Comparison of ENCODE assay signal across 26 cellular contexts in the genomic region with DNA sequence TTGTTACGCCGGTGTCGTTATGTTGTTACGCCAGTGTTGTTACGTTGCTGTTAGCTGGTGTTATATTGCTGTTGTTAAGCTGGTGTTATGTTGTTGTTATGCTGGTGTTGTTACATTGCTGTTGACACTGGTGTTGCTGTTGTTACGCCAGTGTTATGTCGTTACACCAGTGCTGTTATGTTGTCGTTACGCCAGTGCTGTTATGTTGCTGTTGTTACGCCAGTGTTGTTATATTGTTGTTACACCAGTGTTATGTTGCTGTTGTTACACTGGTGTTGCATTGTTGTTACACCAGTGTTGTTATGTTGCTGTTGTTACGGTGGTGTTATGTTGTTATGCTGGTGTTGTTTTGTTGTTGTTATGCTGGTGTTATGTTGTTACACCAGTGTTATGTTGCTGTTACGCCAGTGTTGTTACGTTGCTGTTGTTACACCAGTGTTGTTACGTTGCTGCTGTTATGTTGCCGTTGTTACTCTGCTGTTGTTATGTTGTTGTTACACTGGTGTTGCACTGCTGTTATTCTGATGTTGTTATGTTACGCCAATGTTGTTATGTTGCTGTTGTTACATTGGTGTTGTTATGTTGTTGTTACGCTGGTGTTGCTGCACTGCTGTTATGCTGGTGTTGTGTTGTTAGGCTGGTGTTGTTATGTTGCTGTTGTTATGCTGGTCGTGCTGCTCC. TPM values are rescaled to one million over a fixed set of nuclear protein-coding genes. Genes with fewer than 3 reads are reported as not detected.
DNase-seq lines count a peak whose midpoint lies in the region; ATAC-seq, FAIRE-seq and TF ChIP-seq lines count a peak whose summit lies in the region.
"Had no signal": no experiment of that assay in that cellular context is flagged by ENCODE, and none has a peak within 500 bp of the region (broad histone marks: within the 10 kb centered on the region; RNA-seq: fewer than 3 reads in every experiment).

No MANE protein-coding gene starts in this region.

- H3K79me2 ChIP-seq in neural progenitor cell (ENCODE audit: low read depth) (peaks cover 5% of the 10 kb centered on the region), PC-9 (ENCODE audit: low read depth) (no peaks in the 10 kb centered on the region)

- ATAC-seq in upper lobe of right lung = no peak
- ATAC-seq: heart left ventricle; left lung; stimulated activated memory B cell treated with anti-CD40 and anti-IgM and Interleukin-4, amounts not matched to agents 10 μg/mL and 1 μg/mL and 100 μg/mL, for 72 hours had no signal

- H3K36me3 Mint-ChIP-seq in Caco-2 (ENCODE audit: insufficient read depth, unreplicated experiment) (no peaks in the 10 kb centered on the region), neural progenitor cell (peaks cover 28% of the 10 kb centered on the region)

- H3F3A ChIP-seq in neural progenitor cell (ENCODE audit: low read depth) (peaks cover 22% of the 10 kb centered on the region), PC-9 (ENCODE audit: insufficient read depth, low read depth) (peaks cover 18% of the 10 kb centered on the region; the same call in 1 of the 2 replicates)

- H3K4me3 Mint-ChIP-seq in Caco-2 (ENCODE audit: unreplicated experiment) = no peak overlapping the region
- no peak overlapping the region for H3K4me3 Mint-ChIP-seq in neural progenitor cell
- H3K4me3 Mint-ChIP-seq: brain; CD4-positive, alpha-beta memory T cell; immature natural killer cell; stimulated activated memory B cell treated with anti-CD40 and anti-IgM and Interleukin-4, amounts not matched to agents 10 μg/mL and 1 μg/mL and 100 μg/mL, for 72 hours had no signal

- intact Hi-C loops in Caco-2 (cut with micrococcal nuclease; ENCODE audit: unreplicated experiment) (no loop called here), PC-9 (cut with micrococcal nuclease; ENCODE audit: unreplicated experiment) (no loop called here), stomach (cut with DNase I; ENCODE audit: low total_unique reads) (loop anchor here (10.0 kb wide), 1 partner anchor 335 kb away; no protein-coding TSS in a partner anchor), upper lobe of right lung (cut with DNase I) (no loop called here)

- H3K9me3 Mint-ChIP-seq in Caco-2 (ENCODE audit: unreplicated experiment) = peaks cover 16% of the 10 kb centered on the region
- H3K9me3 Mint-ChIP-seq in neural progenitor cell = peaks cover 21% of the 10 kb centered on the region
- H3K9me3 Mint-ChIP-seq: immature natural killer cell had no signal

- FAIRE-seq in HTR-8/SVneo (lab: Jason Lieb, UNC) = peak; percentile 99
- FAIRE-seq: endometrium had no signal

- H3K27ac ChIP-seq in ectodermal cell (ENCODE audit: insufficient read depth, low read depth, low read length, poor library complexity, severe bottlenecking) = peak overlapping the region; percentile 4
- no peak overlapping the region for H3K27ac ChIP-seq in neural progenitor cell
- H3K27ac ChIP-seq in PC-9 = no peak overlapping the region
- no peak overlapping the region for H3K27ac ChIP-seq in stomach
- H3K27ac ChIP-seq in upper lobe of right lung = no peak overlapping the region
- H3K27ac ChIP-seq: colonic mucosa, heart left ventricle, left lung, Peyer's patch, SJCRH30, skin epidermis had no signal

- H3K9me3 ChIP-seq in Caco-2 (peaks cover 18% of the 10 kb centered on the region; the same call in 1 of the 2 replicates), ectodermal cell (ENCODE audit: control insufficient read depth, low read length) (no peaks in the 10 kb centered on the region), neural progenitor cell (ENCODE audit: low read depth) (no peaks in the 10 kb centered on the region), PC-9 (ENCODE audit: insufficient read depth, low read depth) (peaks cover 7% of the 10 kb centered on the region), stomach (no peaks in the 10 kb centered on the region), upper lobe of right lung (no peaks in the 10 kb centered on the region)
- H3K9me3 ChIP-seq: colonic mucosa, heart left ventricle, left lung, Peyer's patch, SJCRH30 had no signal

- 92% methylated on average over 18 of the region's 18 CpGs for WGBS in ectodermal cell, 2 experiments
- WGBS in stomach, 5 donors = 92 to 97% (median 96%) methylated on average over 18 of the region's 18 CpGs

- H3K27me3 ChIP-seq in Caco-2 (replicated peaks; ENCODE audit: control insufficient read depth, insufficient read depth, low read length) = no peaks in the 10 kb centered on the region
- no peaks in the 10 kb centered on the region for H3K27me3 ChIP-seq in ectodermal cell (ENCODE audit: control insufficient read depth, insufficient read depth, low read length, poor library complexity, severe bottlenecking)
- peaks cover 6% of the 10 kb centered on the region for H3K27me3 ChIP-seq in neural progenitor cell
- no peaks in the 10 kb centered on the region for H3K27me3 ChIP-seq in PC-9 (ENCODE audit: insufficient read depth, low read depth)
- no peaks in the 10 kb centered on the region for H3K27me3 ChIP-seq in stomach
- no peaks in the 10 kb centered on the region for H3K27me3 ChIP-seq in upper lobe of right lung
- H3K27me3 ChIP-seq: colonic mucosa, heart left ventricle, left lung, Peyer's patch, SJCRH30 had no signal

- H3K27me3 Mint-ChIP-seq in Caco-2 (ENCODE audit: insufficient read depth, unreplicated experiment) (no peaks in the 10 kb centered on the region), neural progenitor cell (ENCODE audit: insufficient read depth, low read depth) (peaks cover 13% of the 10 kb centered on the region)
- H3K27me3 Mint-ChIP-seq: CD4-positive, alpha-beta memory T cell; stimulated activated memory B cell treated with anti-CD40 and anti-IgM and Interleukin-4, amounts not matched to agents 10 μg/mL and 1 μg/mL and 100 μg/mL, for 72 hours had no signal

- H3K36me3 ChIP-seq in Caco-2 (ENCODE audit: control insufficient read depth, insufficient read depth, low read length) (no peaks in the 10 kb centered on the region), ectodermal cell (ENCODE audit: control insufficient read depth, insufficient read depth, low read length) (peaks cover 3% of the 10 kb centered on the region), neural progenitor cell (no peaks in the 10 kb centered on the region), PC-9 (ENCODE audit: low read depth) (no peaks in the 10 kb centered on the region), stomach (peaks cover 32 to 64% (median 59%) of the 10 kb centered on the region in 4 donors), upper lobe of right lung (peaks cover 42% of the 10 kb centered on the region)
- H3K36me3 ChIP-seq: SJCRH30 had no signal

- H3K4me3 ChIP-seq in Caco-2 (ENCODE audit: low read depth, low read length) = no peak overlapping the region
- no peak overlapping the region for H3K4me3 ChIP-seq in ectodermal cell (ENCODE audit: insufficient read depth, low read depth, low read length)
- H3K4me3 ChIP-seq in neural progenitor cell = no peak overlapping the region
- H3K4me3 ChIP-seq in PC-9 = no peak overlapping the region
- H3K4me3 ChIP-seq in stomach = no peak overlapping the region
- H3K4me3 ChIP-seq in upper lobe of right lung = no peak overlapping the region
- H3K4me3 ChIP-seq: colonic mucosa, heart left ventricle, left lung, Peyer's patch, SJCRH30, skin epidermis had no signal

- H4K20me1 ChIP-seq in neural progenitor cell (ENCODE audit: low read depth) (no peaks in the 10 kb centered on the region), PC-9 (ENCODE audit: insufficient read depth) (no peaks in the 10 kb centered on the region)

- TF ChIP-seq POLR2A in stomach (IDR thresholded peaks at IDR 0.05) = no peak

- H2AFZ ChIP-seq in neural progenitor cell (replicated peaks) (no peak overlapping the region), PC-9 (no peak overlapping the region)

- DNase-seq in Caco-2 (no peak), HTR-8/SVneo (ENCODE audit: insufficient read length, low spot score) (no peak), neural progenitor cell (ENCODE audit: low spot score) (no peak), PC-9 (no peak), stomach (no peak), upper lobe of right lung (no peak), T-helper 9 cell (no peak)
- DNase-seq: activated CD4-positive, alpha-beta T cell treated with anti-CD3 and anti-CD28 coated beads, Interleukin-2, amount 50 U/mL, for 1 hour; CD4-positive, alpha-beta memory T cell; colonic mucosa; GDM1; heart left ventricle; immature natural killer cell; left lung; midbrain; NCI-H1436 treated with DMSO at 0.1 percent for 48 hours; NCI-H510A treated with DMSO at 0.1 percent for 48 hours; NK-92 treated with Interleukin-12 subunit alpha and Interleukin-12 subunit beta, amount 100 ng/mL, for 24 hours; Peyer's patch; SJCRH30; T-helper 1 cell had no signal

- no peak overlapping the region for H3K4me2 ChIP-seq in neural progenitor cell
- no peak overlapping the region for H3K4me2 ChIP-seq in PC-9

- no peak for TF ChIP-seq EP300 in stomach (IDR thresholded peaks at IDR 0.05)

- H3K4me1 ChIP-seq in Caco-2 (no peaks in the 10 kb centered on the region), ectodermal cell (ENCODE audit: control insufficient read depth, insufficient read depth, low read length) (peaks cover 6% of the 10 kb centered on the region), neural progenitor cell (peaks cover 9% of the 10 kb centered on the region), PC-9 (replicated peaks; ENCODE audit: insufficient read depth) (no peaks in the 10 kb centered on the region), stomach (peaks cover 0 to 6% (median 0%) of the 10 kb centered on the region in 4 donors), upper lobe of right lung (no peaks in the 10 kb centered on the region)
- H3K4me1 ChIP-seq: colonic mucosa, Peyer's patch, SJCRH30 had no signal

- H3K27ac Mint-ChIP-seq in Caco-2 (ENCODE audit: unreplicated experiment) (peak overlapping the region; percentile 17), neural progenitor cell (peak overlapping the region; percentile 67)
- H3K27ac Mint-ChIP-seq: stimulated activated memory B cell treated with anti-CD40 and anti-IgM and Interleukin-4, amounts not matched to agents 10 μg/mL and 1 μg/mL and 100 μg/mL, for 72 hours had no signal

- H3K4me1 Mint-ChIP-seq in Caco-2 (ENCODE audit: low read depth, unreplicated experiment) = no peaks in the 10 kb centered on the region
- peaks cover 2% of the 10 kb centered on the region for H3K4me1 Mint-ChIP-seq in neural progenitor cell
- H3K4me1 Mint-ChIP-seq: brain had no signal

- no peak for TF ChIP-seq CTCF in Caco-2 (IDR thresholded peaks at IDR 0.05; ENCODE audit: insufficient read depth in 1 of 2, low read depth in 1 of 2, low read length in 1 of 2, severe bottlenecking in 1 of 2, unreplicated experiment in 1 of 2)
- TF ChIP-seq CTCF in neural progenitor cell (IDR thresholded peaks at IDR 0.05) = no peak
- TF ChIP-seq CTCF in PC-9 (conservative IDR thresholded peaks at IDR 0.05) = no peak
- no peak for TF ChIP-seq CTCF in stomach (IDR thresholded peaks at IDR 0.05)
- no peak for TF ChIP-seq CTCF in upper lobe of right lung (IDR thresholded peaks at IDR 0.05)

- POLR2A ChIA-PET in Caco-2 (lab: Charles Lee) (no interaction called here), PC-9 (lab: Charles Lee; ENCODE audit: unreplicated experiment) (no interaction called here)

- CTCF ChIA-PET in Caco-2 (lab: Charles Lee) (no interaction called here), PC-9 (lab: Charles Lee) (no interaction called here)

- H3K9ac ChIP-seq in neural progenitor cell = no peak overlapping the region

- BruUV-seq in Caco-2 (replicated peaks; lab: Mats Ljungman, UMichigan) (no TSS peak), PC-9 (replicated peaks; lab: Mats Ljungman, UMichigan) (no TSS peak)

- H3K9me2 ChIP-seq in PC-9 (ENCODE audit: insufficient read depth) = no peaks in the 10 kb centered on the region

RNA-seq across cellular contexts. Expression of gene H6PD, which starts 25.7 kb away (rescaled TPM):
- 10.1 and 13.0 TPM in 2 replicates for total RNA-seq in Caco-2 (2022)
- 12.4 TPM for polyA plus RNA-seq in ectodermal cell (2013, experiment 1 of 4)
- 15.5 TPM for polyA plus RNA-seq in ectodermal cell (2013, experiment 2 of 4)
- polyA plus RNA-seq in ectodermal cell (2013, experiment 3 of 4) = 10.8 TPM
- 13.6 TPM for polyA plus RNA-seq in ectodermal cell (2013, experiment 4 of 4)
- 6.0 and 15.2 TPM in 2 replicates for total RNA-seq in neural progenitor cell (ENCODE audit: low replicate concordance)
- 31.1 and 43.9 TPM in 2 replicates for total RNA-seq in PC-9 (2021)
- 10 to 100 TPM; 17.9 to 54.3 (median 34.9) TPM for total RNA-seq in stomach
- polyA plus RNA-seq in stomach = 1 to 10 TPM; 3.2 to 9.2 (median 7.5) TPM
- total RNA-seq in upper lobe of right lung = 43.7 TPM

RNA-seq across cellular contexts. Expression of gene SPSB1, which starts 32.5 kb away (rescaled TPM):
- total RNA-seq in Caco-2 (2022) (12.8 and 18.2 TPM in 2 replicates), neural progenitor cell (ENCODE audit: low replicate concordance) (2.8 and 7.1 TPM in 2 replicates), PC-9 (2021) (27.9 and 33.8 TPM in 2 replicates), stomach (10 to 100 TPM in 4 of 5 donors, 1 to 10 TPM in 1; 2.3 to 28.7 (median 15.1) TPM), upper lobe of right lung (29.0 TPM)
- polyA plus RNA-seq in ectodermal cell (2013, experiment 1 of 4) = 6.2 TPM
- 7.3 TPM for polyA plus RNA-seq in ectodermal cell (2013, experiment 2 of 4)
- polyA plus RNA-seq in ectodermal cell (2013, experiment 3 of 4) = 4.1 TPM
- polyA plus RNA-seq in ectodermal cell (2013, experiment 4 of 4) = 5.4 TPM
- polyA plus RNA-seq in stomach = 10 to 100 TPM in 2 of 3 donors, 1 to 10 TPM in 1; 9.4 to 26.3 (median 14.7) TPM
